In genomic region chr6:43724914-43725642, GRCh38 we compare ENCODE assay signal across 1 cellular context.
TF ChIP-seq lines count a peak whose summit lies in the region.

No MANE protein-coding gene starts in this region.

TF ChIP-seq in HepG2, 621 proteins besides CTCF, POLR2A, EP300 and RAD21 (continued from another document and continues in another):
- TF ChIP-seq USF2 (IDR thresholded peaks at IDR 0.05; ENCODE audit: low read depth, low read length) (no peak), USF2 (CRISPR knock-in tag; IDR thresholded peaks at IDR 0.05; ENCODE audit: borderline replicate concordance) (peak; percentile 13; the same call in 1 of the 2 replicates), ZNF296 (CRISPR knock-in tag; conservative IDR thresholded peaks at IDR 0.05) (no peak), CREB1 (IDR thresholded peaks at IDR 0.05) (0 out of 2 replicates have a peak, but pooled peaks have one; percentile 22), CREB1 (CRISPR knock-in tag; IDR thresholded peaks at IDR 0.05) (no peak), REST (IDR thresholded peaks at IDR 0.05; ENCODE audit: borderline replicate concordance in 1 of 2, low read depth in 1 of 2, low read length in 2 of 2) (no peak), MXD3 (CRISPR knock-in tag; IDR thresholded peaks at IDR 0.05) (peak; percentile 72), ZNF570 (CRISPR knock-in tag; IDR thresholded peaks at IDR 0.05; ENCODE audit: borderline replicate concordance) (no peak), ZEB1 (IDR thresholded peaks at IDR 0.05; ENCODE audit: insufficient replicate concordance, low read depth) (no peak), KLF9 (CRISPR knock-in tag; IDR thresholded peaks at IDR 0.05; ENCODE audit: low read depth) (0 out of 2 replicates have a peak, but pooled peaks have one; percentile 78), RNF2 (conservative IDR thresholded peaks at IDR 0.05; ENCODE audit: low read depth) (0 out of 2 replicates have a peak, but pooled peaks have one; percentile 40), FOSL1 (CRISPR knock-in tag; IDR thresholded peaks at IDR 0.05; ENCODE audit: borderline replicate concordance) (no peak), MIER2 (CRISPR knock-in tag; IDR thresholded peaks at IDR 0.05) (no peak), ZNF746 (CRISPR knock-in tag; IDR thresholded peaks at IDR 0.05) (no peak; the same call in 1 of the 2 replicates), BRCA1 (CRISPR knock-in tag; IDR thresholded peaks at IDR 0.05) (no peak), RXRA (CRISPR knock-in tag; IDR thresholded peaks at IDR 0.05) (peak; percentile 75), CSRNP1 (CRISPR knock-in tag; IDR thresholded peaks at IDR 0.05) (no peak; the same call in 1 of the 2 replicates), ZBTB44 (CRISPR knock-in tag; IDR thresholded peaks at IDR 0.05) (no peak), AKAP8 (CRISPR knock-in tag; IDR thresholded peaks at IDR 0.05) (no peak), ZNF704 (CRISPR knock-in tag; IDR thresholded peaks at IDR 0.05; ENCODE audit: borderline replicate concordance) (no peak), ZNF7 (CRISPR knock-in tag; IDR thresholded peaks at IDR 0.05) (0 out of 2 replicates have a peak, but pooled peaks have one; percentile 40), TARDBP (CRISPR knock-in tag; IDR thresholded peaks at IDR 0.05) (peak; percentile 68), KDM5A (IDR thresholded peaks at IDR 0.05; ENCODE audit: borderline replicate concordance, low read length) (no peak), PITX1 (CRISPR knock-in tag; IDR thresholded peaks at IDR 0.05) (peak; percentile 63; the same call in 1 of the 2 replicates), SNAPC4 (CRISPR knock-in tag; IDR thresholded peaks at IDR 0.05) (peak; percentile 52; the same call in 1 of the 2 replicates), BCL3 (CRISPR knock-in tag; IDR thresholded peaks at IDR 0.05) (0 out of 2 replicates have a peak, but pooled peaks have one; percentile 75), SOX6 (IDR thresholded peaks at IDR 0.05) (no peak), SOX6 (CRISPR knock-in tag; IDR thresholded peaks at IDR 0.05) (peak; percentile 91), RBM22 (optimal IDR thresholded peaks at IDR 0.05; ENCODE audit: low read length) (no peak), NFIB (CRISPR knock-in tag; IDR thresholded peaks at IDR 0.05; ENCODE audit: borderline replicate concordance) (no peak), ZNF510 (CRISPR knock-in tag; IDR thresholded peaks at IDR 0.05; ENCODE audit: low read depth) (no peak), E2F5 (CRISPR knock-in tag; conservative IDR thresholded peaks at IDR 0.05) (no peak; the same call in 1 of the 2 replicates), HNRNPK (IDR thresholded peaks at IDR 0.05; ENCODE audit: low read depth, low read length, poor library complexity, severe bottlenecking) (no peak), ZNF276 (CRISPR knock-in tag; IDR thresholded peaks at IDR 0.05; ENCODE audit: low read depth) (0 out of 2 replicates have a peak, but pooled peaks have one; percentile 46)
